In genomic region chr16:35741546-35741945, GRCh38 we compare ENCODE assay signal across 8 cellular contexts.
"Had no signal": no experiment of that assay in that cellular context is flagged by ENCODE, and none has a peak within 500 bp of the region (broad histone marks: within the 10 kb centered on the region; RNA-seq: fewer than 3 reads in every experiment).

No MANE protein-coding gene starts in this region.

- H3K27me3 Mint-ChIP-seq: IgD-negative memory B cell had no signal

- DNase-seq: GM23248, GOT3, H7, HFFc6 had no signal

- H3K4me3 Mint-ChIP-seq: HFFc6, IgD-negative memory B cell had no signal

- FAIRE-seq: HepG2 had no signal

- H3K27ac Mint-ChIP-seq: HFFc6, IgD-negative memory B cell had no signal

- ATAC-seq: HCT116, HepG2 had no signal

- H3K4me3 ChIP-seq: GM23248, HAP-1 had no signal
